In genomic region chr11:2741377-2742131, GRCh38 we compare ENCODE assay signal across 10 cellular contexts. TPM values are rescaled to one million over a fixed set of nuclear protein-coding genes. Genes with fewer than 3 reads are reported as not detected.
DNase-seq lines count a peak whose midpoint lies in the region; ATAC-seq and TF ChIP-seq lines count a peak whose summit lies in the region.
"Had no signal": no experiment of that assay in that cellular context is flagged by ENCODE, and none has a peak within 500 bp of the region (broad histone marks: within the 10 kb centered on the region; RNA-seq: fewer than 3 reads in every experiment).

No MANE protein-coding gene starts in this region.

- H3K79me1 ChIP-seq in neuronal stem cell (ENCODE audit: low read depth, low read length): no peaks in the 10 kb centered on the region

- WGBS in neuronal stem cell (ENCODE audit: extremely low coverage in 2 of 2, insufficient read length in 2 of 2, insufficient replicate concordance in 1 of 2), 2 donors: no CpG with 5 or more reads among the region's 18 CpGs

- H4K20me1 ChIP-seq in BLaER1: no peaks in the 10 kb centered on the region
- H4K20me1 ChIP-seq in MM.1S (ENCODE audit: insufficient read depth, low read length): no peaks in the 10 kb centered on the region

- no peak overlapping the region for H3K14ac ChIP-seq in neuronal stem cell (ENCODE audit: low read length)

- H2BK120ac ChIP-seq in neuronal stem cell (ENCODE audit: low read depth, low read length): no peak overlapping the region

- H2BK15ac ChIP-seq in neuronal stem cell (ENCODE audit: low read length): peak overlapping the region; percentile 18

- H2BK12ac ChIP-seq in neuronal stem cell (ENCODE audit: low read length): no peak overlapping the region

- H3K79me2 ChIP-seq in MM.1S (ENCODE audit: low read length): no peaks in the 10 kb centered on the region

- no peak overlapping the region for H3K4ac ChIP-seq in neuronal stem cell (ENCODE audit: low read length)

- H2AFZ ChIP-seq in neuronal stem cell (ENCODE audit: low read length) (no peak overlapping the region), MM.1S (ENCODE audit: low read length) (no peak overlapping the region)

- H3K9ac ChIP-seq in BLaER1: no peak overlapping the region
- no peak overlapping the region for H3K9ac ChIP-seq in neuronal stem cell (ENCODE audit: low read depth, low read length, poor library complexity)
- no peak overlapping the region for H3K9ac ChIP-seq in MM.1S (ENCODE audit: low read length)

- no peaks in the 10 kb centered on the region for H3F3A ChIP-seq in MM.1S (ENCODE audit: insufficient read depth, low read length)

- peak overlapping the region; percentile 0 for H2AK5ac ChIP-seq in neuronal stem cell (ENCODE audit: low read depth, low read length)

- DNase-seq in NB4 (ENCODE audit: low read depth) (peak; percentile 89), fibroblast of mammary gland (ENCODE audit: low read depth) (peak; percentile 83), neuronal stem cell (ENCODE audit: low spot score) (no peak), MM.1S (no peak), NCI-H345 (lab: John Stamatoyannopoulos, UW) (no peak)
- DNase-seq: effector CD4-positive, alpha-beta T cell had no signal

- H3K18ac ChIP-seq in neuronal stem cell (ENCODE audit: low read length): peak overlapping the region; percentile 61

- H3K9me3 ChIP-seq in BLaER1 (no peaks in the 10 kb centered on the region), neuronal stem cell (replicated peaks in 1 of 2; ENCODE audit: control insufficient read depth in 2 of 2, insufficient read depth in 1 of 2, low read depth in 1 of 2, low read length in 2 of 2) (no peaks in the 10 kb centered on the region), MM.1S (replicated peaks; ENCODE audit: insufficient read depth, low read length) (no peaks in the 10 kb centered on the region)
- H3K9me3 ChIP-seq: Peyer's patch had no signal

- no peak for TF ChIP-seq CTCF in NB4 (IDR thresholded peaks at IDR 0.05; ENCODE audit: low read depth, low read length)
- no peak for TF ChIP-seq CTCF in fibroblast of mammary gland (conservative IDR thresholded peaks at IDR 0.05; ENCODE audit: control insufficient read depth, insufficient read depth, low read depth, low read length)
- no peak for TF ChIP-seq CTCF in MM.1S (IDR thresholded peaks at IDR 0.05; ENCODE audit: low read length)

- no peak overlapping the region for H2BK5ac ChIP-seq in neuronal stem cell (ENCODE audit: low read length)

- H4K91ac ChIP-seq in neuronal stem cell (ENCODE audit: low read depth, low read length, poor library complexity): no peak overlapping the region

- peak overlapping the region; percentile 18 for H3K23ac ChIP-seq in neuronal stem cell (ENCODE audit: low read depth, low read length, poor library complexity)

- TF ChIP-seq POLR2A in NB4 (IDR thresholded peaks at IDR 0.05; ENCODE audit: extremely low read depth, insufficient read length) (no peak), GM18505 (IDR thresholded peaks at IDR 0.05; ENCODE audit: borderline replicate concordance, extremely low read depth, insufficient read depth, insufficient read length) (no peak)

- H3K36me3 ChIP-seq in BLaER1: no peaks in the 10 kb centered on the region
- no peaks in the 10 kb centered on the region for H3K36me3 ChIP-seq in neuronal stem cell (replicated peaks in 1 of 2; ENCODE audit: control insufficient read depth in 2 of 2, insufficient read depth in 2 of 2, low read length in 2 of 2)
- H3K36me3 ChIP-seq in MM.1S (replicated peaks; ENCODE audit: insufficient read depth, low read length): no peaks in the 10 kb centered on the region
- H3K36me3 ChIP-seq: Peyer's patch had no signal

- H3K4me1 ChIP-seq in BLaER1 (peaks cover 49% of the 10 kb centered on the region), neuronal stem cell (ENCODE audit: control insufficient read depth in 2 of 2, insufficient read depth in 1 of 2, low read depth in 1 of 2, low read length in 2 of 2) (peaks cover 0 to 1% of the 10 kb centered on the region in 2 donors), MM.1S (ENCODE audit: low read length) (no peaks in the 10 kb centered on the region)

- no peak overlapping the region for H4K8ac ChIP-seq in neuronal stem cell (ENCODE audit: low read depth, low read length)

- H3K27me3 ChIP-seq in BLaER1: no peaks in the 10 kb centered on the region
- H3K27me3 ChIP-seq in neuronal stem cell (ENCODE audit: control insufficient read depth in 3 of 3, insufficient read depth in 3 of 3, low read depth in 1 of 3, low read length in 3 of 3): peaks cover 0 to 46% (median 0%) of the 10 kb centered on the region in 3 experiments
- no peaks in the 10 kb centered on the region for H3K27me3 ChIP-seq in MM.1S (replicated peaks; ENCODE audit: insufficient read depth, low read length)
- H3K27me3 ChIP-seq: Peyer's patch had no signal

- no peak overlapping the region for H3K4me3 ChIP-seq in BLaER1
- H3K4me3 ChIP-seq in NB4 (ENCODE audit: low read depth, low read length): no peak overlapping the region
- no peak overlapping the region for H3K4me3 ChIP-seq in fibroblast of mammary gland (ENCODE audit: control insufficient read depth, low read depth, low read length)
- H3K4me3 ChIP-seq in neuronal stem cell (ENCODE audit: low read length in 2 of 2): no peak overlapping the region
- no peak overlapping the region for H3K4me3 ChIP-seq in MM.1S (ENCODE audit: low read length)
- H3K4me3 ChIP-seq: Peyer's patch had no signal

- ATAC-seq in GM21723 (IDR thresholded peaks at IDR 0.05; ENCODE audit: unreplicated experiment) (no peak), GM18505 (IDR thresholded peaks at IDR 0.05; ENCODE audit: unreplicated experiment) (no peak)

- 0 out of 2 replicates have a peak overlapping the region, but pooled peaks have one; percentile 69 for H3K4me2 ChIP-seq in BLaER1
- no peak overlapping the region for H3K4me2 ChIP-seq in neuronal stem cell (ENCODE audit: insufficient read depth, low read length, poor library complexity, severe bottlenecking)
- H3K4me2 ChIP-seq in MM.1S (ENCODE audit: low read depth, low read length): no peak overlapping the region

- H3K27ac ChIP-seq in BLaER1: peak overlapping the region; percentile 51; the same call in 1 of the 2 replicates
- no peak overlapping the region for H3K27ac ChIP-seq in neuronal stem cell (replicated peaks; ENCODE audit: low read length)
- H3K27ac ChIP-seq in MM.1S (ENCODE audit: low read length): no peak overlapping the region

- H3K9me2 ChIP-seq in MM.1S (replicated peaks; ENCODE audit: insufficient read depth, low read length): no peaks in the 10 kb centered on the region

RNA-seq across cellular contexts. Expression of gene KCNQ1OT1, which starts 41.8 kb away (rescaled TPM):
- polyA plus RNA-seq in neuronal stem cell (2013, experiment 1 of 2): 0.08 TPM
- 0.11 TPM for polyA plus RNA-seq in neuronal stem cell (2013, experiment 2 of 2)

Comparison
In these comparisons a context has a peak if more than half of its experiments do, and no peak if none do; other contexts are left out.
1. DNase-seq: peak in NB4 (single experiment) and fibroblast of mammary gland (single experiment); none in neuronal stem cell (single experiment), MM.1S (single experiment) and NCI-H345 (single experiment).